29 cellular contexts compared by ENCODE assay signal in the genomic region with DNA sequence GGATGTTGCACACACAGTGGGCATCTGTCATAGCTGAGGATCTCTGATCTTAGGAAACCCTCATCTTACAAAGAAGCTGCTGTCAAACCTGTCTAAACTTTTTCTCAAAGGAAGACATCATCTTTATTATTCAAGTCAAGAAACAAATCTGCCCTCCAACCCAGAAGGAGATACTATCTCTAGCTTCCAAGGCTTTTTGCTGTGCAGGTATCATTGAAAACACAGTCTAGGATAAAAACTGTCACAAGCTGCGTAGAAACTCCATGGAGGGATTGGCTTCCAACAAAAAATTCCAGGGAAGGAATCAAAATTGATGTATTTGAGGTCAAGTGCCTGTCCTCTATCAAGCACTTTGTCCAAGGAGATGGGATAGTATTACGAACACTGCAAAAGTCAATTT.
"Had no signal": no experiment of that assay in that cellular context is flagged by ENCODE, and none has a peak within 500 bp of the region (broad histone marks: within the 10 kb centered on the region; RNA-seq: fewer than 3 reads in every experiment).

No MANE protein-coding gene starts in this region.

- H3K9me3 ChIP-seq: colonic mucosa, gastrocnemius medialis had no signal

- H3K4me3 ChIP-seq: colonic mucosa, coronary artery, dorsolateral prefrontal cortex, esophagus muscularis mucosa, esophagus squamous epithelium, gastrocnemius medialis, gastroesophageal sphincter, heart left ventricle, heart right ventricle, hepatocyte had no signal

- DNase-seq: colonic mucosa; cortex of kidney; dermis blood vessel endothelial cell; dorsolateral prefrontal cortex; effector CD4-positive, alpha-beta T cell; effector CD8-positive, alpha-beta T cell; effector memory CD4-positive, alpha-beta T cell; effector memory CD8-positive, alpha-beta T cell; endodermal cell; erythroblast; esophagus squamous epithelium; foreskin fibroblast; foreskin keratinocyte; foreskin melanocyte; gastrocnemius medialis; glutamatergic neuron; head of caudate nucleus; heart left ventricle; heart right ventricle had no signal

- H3K27ac ChIP-seq: colonic mucosa, coronary artery, dorsolateral prefrontal cortex, epithelial cell of prostate, esophagus muscularis mucosa, esophagus squamous epithelium, foreskin keratinocyte, gastrocnemius medialis, gastroesophageal sphincter, heart left ventricle, heart right ventricle, hepatocyte had no signal

- H3K4me2 ChIP-seq: hepatocyte had no signal

- H3K36me3 ChIP-seq: colonic mucosa had no signal

- H3K4me1 ChIP-seq: colonic mucosa, esophagus muscularis mucosa, foreskin keratinocyte, gastrocnemius medialis, gastroesophageal sphincter, heart right ventricle had no signal

- H3K27me3 ChIP-seq: colonic mucosa, dorsolateral prefrontal cortex, esophagus muscularis mucosa, esophagus squamous epithelium, foreskin keratinocyte, gastrocnemius medialis, gastroesophageal sphincter, heart left ventricle, heart right ventricle, hepatocyte had no signal

- H3K79me2 ChIP-seq: hepatocyte had no signal

- FAIRE-seq: colon, endometrium, endothelial cell of umbilical vein, frontal cortex had no signal

- H2AFZ ChIP-seq: hepatocyte had no signal

- ATAC-seq: effector memory CD8-positive, alpha-beta T cell; esophagus mucosa; foreskin keratinocyte; gastrocnemius medialis; gastroesophageal sphincter; heart left ventricle; heart right ventricle had no signal
